In genomic region chr3:190513409-190514162, GRCh38 we compare ENCODE assay signal across 8 cellular contexts. TPM values are rescaled to one million over a fixed set of nuclear protein-coding genes. Genes with fewer than 3 reads are reported as not detected.
DNase-seq lines count a peak whose midpoint lies in the region; ATAC-seq and TF ChIP-seq lines count a peak whose summit lies in the region.

Gene IL1RAP, plus strand, starts transcription at chr3:190514085. Its CDS starts 50,205 bp downstream, at chr3:190564290.

- TF ChIP-seq CTCF in fibroblast of mammary gland (conservative IDR thresholded peaks at IDR 0.05; ENCODE audit: control insufficient read depth, insufficient read depth, low read depth, low read length), result no peak

- H3K4me3 Mint-ChIP-seq in activated T-helper 17 cell treated with anti-CD3 and anti-CD28 coated beads, Interleukin-2, amount 50 U/mL, for 72 hours, result peak within 1 kb of the TSS; percentile 96
- H3K4me3 Mint-ChIP-seq in natural killer cell treated with Interleukin-12 subunit alpha and Interleukin-12 subunit beta and Interleukin-15 and Interleukin-18, amount 100 ng/mL, for 72 hours, result peak within 1 kb of the TSS; percentile 85

- peaks cover 15% of the 10 kb centered on the region for H3K36me3 Mint-ChIP-seq in activated T-helper 17 cell treated with anti-CD3 and anti-CD28 coated beads, Interleukin-2, amount 50 U/mL, for 72 hours (ENCODE audit: low read depth)
- H3K36me3 Mint-ChIP-seq in natural killer cell treated with Interleukin-12 subunit alpha and Interleukin-12 subunit beta and Interleukin-15 and Interleukin-18, amount 100 ng/mL, for 72 hours, result peaks cover 5% of the 10 kb centered on the region

- H3K4me3 ChIP-seq in fibroblast of mammary gland (ENCODE audit: control insufficient read depth, low read depth, low read length), result peak within 1 kb of the TSS; percentile 95

- 0 out of 2 replicates have a peak, but pooled peaks have one; percentile 8 for TF ChIP-seq RAD21 in Ishikawa (IDR thresholded peaks at IDR 0.05; ENCODE audit: low read depth)

- no peak; the same call in 1 of the 2 replicates for TF ChIP-seq EP300 in Ishikawa (IDR thresholded peaks at IDR 0.05; ENCODE audit: borderline replicate concordance)

- H3K27ac Mint-ChIP-seq in activated T-helper 17 cell treated with anti-CD3 and anti-CD28 coated beads, Interleukin-2, amount 50 U/mL, for 72 hours, result peak within 1 kb of the TSS; percentile 59
- H3K27ac Mint-ChIP-seq in natural killer cell treated with Interleukin-12 subunit alpha and Interleukin-12 subunit beta and Interleukin-15 and Interleukin-18, amount 100 ng/mL, for 72 hours, result peak within 1 kb of the TSS; percentile 71 to 91

- H3K4me1 Mint-ChIP-seq in activated T-helper 17 cell treated with anti-CD3 and anti-CD28 coated beads, Interleukin-2, amount 50 U/mL, for 72 hours, result peaks cover 27% of the 10 kb centered on the region
- peaks cover 35 to 43% of the 10 kb centered on the region in 2 donors for H3K4me1 Mint-ChIP-seq in natural killer cell treated with Interleukin-12 subunit alpha and Interleukin-12 subunit beta and Interleukin-15 and Interleukin-18, amount 100 ng/mL, for 72 hours (ENCODE audit: low read depth in 2 of 2)

- H3K27me3 Mint-ChIP-seq in activated T-helper 17 cell treated with anti-CD3 and anti-CD28 coated beads, Interleukin-2, amount 50 U/mL, for 72 hours, result no peaks in the 10 kb centered on the region
- H3K27me3 Mint-ChIP-seq in natural killer cell treated with Interleukin-12 subunit alpha and Interleukin-12 subunit beta and Interleukin-15 and Interleukin-18, amount 100 ng/mL, for 72 hours, result peaks cover 8 to 11% of the 10 kb centered on the region in 2 donors

- DNase-seq in DMS53 treated with DMSO at 0.1 percent for 48 hours (lab: John Stamatoyannopoulos, UW; ENCODE audit: unreplicated experiment), result peak; percentile 79
- peak; percentile 92 for DNase-seq in RPMI8226
- peak; percentile 91 for DNase-seq in fibroblast of mammary gland (ENCODE audit: low read depth)
- DNase-seq in natural killer cell treated with Interleukin-12 subunit alpha and Interleukin-12 subunit beta and Interleukin-15 and Interleukin-18, amount 100 ng/mL, for 72 hours (ENCODE audit: low spot score), result peak; percentile 95
- DNase-seq in stimulated activated naive CD4-positive, alpha-beta T cell treated with Interleukin-2 at 50 U/mL for 16 hours (lab: John Stamatoyannopoulos, UW), result peak; percentile 86

- peaks cover 3% of the 10 kb centered on the region for H3K9me3 Mint-ChIP-seq in activated T-helper 17 cell treated with anti-CD3 and anti-CD28 coated beads, Interleukin-2, amount 50 U/mL, for 72 hours
- no peaks in the 10 kb centered on the region for H3K9me3 Mint-ChIP-seq in natural killer cell treated with Interleukin-12 subunit alpha and Interleukin-12 subunit beta and Interleukin-15 and Interleukin-18, amount 100 ng/mL, for 72 hours

- peak; percentile 99 for ATAC-seq in GM21619 (IDR thresholded peaks at IDR 0.05; ENCODE audit: unreplicated experiment)
- ATAC-seq in activated T-helper 17 cell treated with anti-CD3 and anti-CD28 coated beads, Interleukin-2, amount 50 U/mL, for 72 hours (replicated peaks), result peak; percentile 96
- ATAC-seq in natural killer cell treated with Interleukin-12 subunit alpha and Interleukin-12 subunit beta and Interleukin-15 and Interleukin-18, amount 100 ng/mL, for 72 hours, result peak; percentile 96 to 97

TF ChIP-seq in Ishikawa, 13 proteins besides CTCF, POLR2A, EP300 and RAD21:
- TF ChIP-seq TAF1 (IDR thresholded peaks at IDR 0.05; ENCODE audit: low read depth) (peak; percentile 68), USF1 (IDR thresholded peaks at IDR 0.05) (no peak), FOXM1 (IDR thresholded peaks at IDR 0.05; ENCODE audit: borderline replicate concordance, low read depth) (no peak), ZBTB7A (IDR thresholded peaks at IDR 0.05; ENCODE audit: low read depth) (no peak), MAX (IDR thresholded peaks at IDR 0.05) (peak; percentile 77), NFIC (IDR thresholded peaks at IDR 0.05) (peak; percentile 83), EGR1 (IDR thresholded peaks at IDR 0.05) (no peak), REST (IDR thresholded peaks at IDR 0.05; ENCODE audit: low read depth) (no peak), TEAD4 (IDR thresholded peaks at IDR 0.05) (no peak), YY1 (IDR thresholded peaks at IDR 0.05; ENCODE audit: low read depth) (0 out of 2 replicates have a peak, but pooled peaks have one; percentile 41), CEBPB (IDR thresholded peaks at IDR 0.05) (peak; percentile 91), TCF12 (IDR thresholded peaks at IDR 0.05; ENCODE audit: low read depth) (no peak), CREB1 (IDR thresholded peaks at IDR 0.05; ENCODE audit: low read depth) (no peak)

RNA-seq across cellular contexts. Expression of gene IL1RAP, which starts in this region (rescaled TPM):
- total RNA-seq in activated T-helper 17 cell treated with anti-CD3 and anti-CD28 coated beads, Interleukin-2, amount 50 U/mL, for 72 hours, result 10 to 100 TPM; 17.2 to 29.2 TPM
- 10 to 100 TPM; 19.5 to 28.8 TPM for total RNA-seq in natural killer cell treated with Interleukin-12 subunit alpha and Interleukin-12 subunit beta and Interleukin-15 and Interleukin-18, amount 100 ng/mL, for 72 hours

Comparison
In these comparisons a context has a peak if more than half of its experiments do, and no peak if none do; other contexts are left out.
1. Peak in every context shown above with its lines: DNase-seq, ATAC-seq and H3K4me3 ChIP-seq.